Comparison of ENCODE assay signal across 9 cellular contexts in genomic region chr9:35538361-35539234, GRCh38. TPM values are rescaled to one million over a fixed set of nuclear protein-coding genes. Genes with fewer than 3 reads are reported as not detected.
DNase-seq lines count a peak whose midpoint lies in the region; ATAC-seq and TF ChIP-seq lines count a peak whose summit lies in the region.
"Had no signal": no experiment of that assay in that cellular context is flagged by ENCODE, and none has a peak within 500 bp of the region (broad histone marks: within the 10 kb centered on the region; RNA-seq: fewer than 3 reads in every experiment).

No MANE protein-coding gene starts in this region.

- H2BK5ac ChIP-seq in IMR-90 (ENCODE audit: low read depth, low read length, poor library complexity, severe bottlenecking): peak overlapping the region; percentile 94

- H2BK20ac ChIP-seq in IMR-90 (ENCODE audit: low read depth, low read length): peak overlapping the region; percentile 85

- peak overlapping the region; percentile 97 for H2BK120ac ChIP-seq in IMR-90 (ENCODE audit: low read depth, low read length)

- peak overlapping the region; percentile 89 for H3K4me2 ChIP-seq in IMR-90 (ENCODE audit: low read depth, low read length)

- in situ Hi-C loops in IMR-90 (cut with MboI; ENCODE audit: low sequenced_read_pairs): no loop called here

- H3K36me3 ChIP-seq in IMR-90 (ENCODE audit: control insufficient read depth, insufficient read depth, low read length) (peaks cover 2% of the 10 kb centered on the region; the same call in 1 of the 2 replicates), colonic mucosa (no peaks in the 10 kb centered on the region), spleen (no peaks in the 10 kb centered on the region)

- H4K20me1 ChIP-seq in IMR-90 (ENCODE audit: insufficient read depth, low read length): peaks cover 12% of the 10 kb centered on the region; the same call in 1 of the 2 replicates

- H3K18ac ChIP-seq in IMR-90 (ENCODE audit: low read depth, low read length): peak overlapping the region; percentile 96

- H3K36me3 Mint-ChIP-seq in activated naive CD8-positive, alpha-beta T cell treated with anti-CD3 and anti-CD28 coated beads for 36 hours: no peaks in the 10 kb centered on the region
- no peaks in the 10 kb centered on the region for H3K36me3 Mint-ChIP-seq in Calu3 (ENCODE audit: insufficient read depth, unreplicated experiment)
- H3K36me3 Mint-ChIP-seq: activated naive CD8-positive, alpha-beta T cell had no signal

- POLR2A ChIA-PET in IMR-90 (lab: Charles Lee; ENCODE audit: unreplicated experiment): interaction anchor here (1.3 to 2.1 kb wide), 4 partner anchors 15 to 49 kb away, joined by 3 to 13 read pairs (median 6); partner anchors contain the start of gene RUSC2

- peaks cover 25% of the 10 kb centered on the region for H3K4me1 ChIP-seq in IMR-90 (ENCODE audit: control insufficient read depth, insufficient read depth, low read length)
- H3K4me1 ChIP-seq in colonic mucosa: no peaks in the 10 kb centered on the region
- H3K4me1 ChIP-seq in spleen: peaks cover 3 to 54% (median 17%) of the 10 kb centered on the region in 6 donors

- intact Hi-C loops in IMR-90 (cut with micrococcal nuclease): loop anchor here (1.0 to 10.0 kb wide), 2 partner anchors 49 to 184 kb away; no protein-coding TSS in a partner anchor
- intact Hi-C loops in colonic mucosa (cut with DNase I): no loop called here
- intact Hi-C loops in spleen (cut with DNase I; ENCODE audit: low total_unique reads): no loop called here
- intact Hi-C loops in Calu3 (cut with micrococcal nuclease; ENCODE audit: unreplicated experiment): no loop called here

- peaks cover 25 to 71% of the 10 kb centered on the region in 2 experiments for H3K79me1 ChIP-seq in IMR-90 (ENCODE audit: low read depth in 1 of 2, low read length in 2 of 2)

- DNase-seq in IMR-90: peak; percentile 82
- peak; percentile 40 for DNase-seq in colonic mucosa
- peak; percentile 71 for DNase-seq in kidney glomerular epithelial cell (lab: John Stamatoyannopoulos, UW)
- peak; percentile 82 for DNase-seq in spleen
- DNase-seq in activated naive CD8-positive, alpha-beta T cell treated with anti-CD3 and anti-CD28 coated beads for 36 hours: no peak
- DNase-seq in GDM1 (lab: John Stamatoyannopoulos, UW): no peak
- no peak for DNase-seq in Calu3

- H4K91ac ChIP-seq in IMR-90 (ENCODE audit: insufficient read depth, low read depth, low read length): peak overlapping the region; percentile 99

- peak overlapping the region; percentile 95 for H3K27ac ChIP-seq in IMR-90 (ENCODE audit: insufficient read depth, low read length)
- H3K27ac ChIP-seq in colonic mucosa: peak overlapping the region; percentile 74
- H3K27ac ChIP-seq in spleen: peak overlapping the region; percentile 44 to 88 (median 82)

- peak overlapping the region; percentile 94 for H4K5ac ChIP-seq in IMR-90 (ENCODE audit: low read depth, low read length)

- H2AK5ac ChIP-seq in IMR-90 (ENCODE audit: low read depth, low read length): peak overlapping the region; percentile 95

- H3K9me3 ChIP-seq in IMR-90 (ENCODE audit: control insufficient read depth, insufficient read depth, low read length) (no peaks in the 10 kb centered on the region), colonic mucosa (no peaks in the 10 kb centered on the region), spleen (no peaks in the 10 kb centered on the region)

- peaks cover 14% of the 10 kb centered on the region for H3K27me3 Mint-ChIP-seq in activated naive CD8-positive, alpha-beta T cell treated with anti-CD3 and anti-CD28 coated beads for 36 hours
- H3K27me3 Mint-ChIP-seq in Calu3 (ENCODE audit: unreplicated experiment): no peaks in the 10 kb centered on the region

- no peaks in the 10 kb centered on the region for H3K4me1 Mint-ChIP-seq in activated naive CD8-positive, alpha-beta T cell treated with anti-CD3 and anti-CD28 coated beads for 36 hours
- peaks cover 3% of the 10 kb centered on the region for H3K4me1 Mint-ChIP-seq in Calu3 (ENCODE audit: low read depth, unreplicated experiment)

- H3K27me3 ChIP-seq in IMR-90 (ENCODE audit: control insufficient read depth, insufficient read depth, low read length) (no peaks in the 10 kb centered on the region), colonic mucosa (no peaks in the 10 kb centered on the region), spleen (replicated peaks in 1 of 7) (no peaks in the 10 kb centered on the region)

- no peak for TF ChIP-seq CTCF in IMR-90 (conservative IDR thresholded peaks at IDR 0.05; ENCODE audit: low read depth, low read length)
- TF ChIP-seq CTCF in colonic mucosa (IDR thresholded peaks at IDR 0.05): no peak
- no peak for TF ChIP-seq CTCF in spleen (IDR thresholded peaks at IDR 0.05 in 8 of 11, conservative IDR thresholded peaks at IDR 0.05 in 3 of 11)
- no peak for TF ChIP-seq CTCF in Calu3 (IDR thresholded peaks at IDR 0.05; ENCODE audit: unreplicated experiment)

- BruUV-seq in IMR-90 (replicated peaks; lab: Mats Ljungman, UMichigan) (no TSS peak), Calu3 (replicated peaks; lab: Mats Ljungman, UMichigan) (no TSS peak)

- H3K9me1 ChIP-seq in IMR-90 (ENCODE audit: insufficient read depth, low read length): peaks cover 26% of the 10 kb centered on the region

- H3K4me3 ChIP-seq in IMR-90 (ENCODE audit: insufficient read depth, low read depth, low read length) (peak overlapping the region; percentile 60), colonic mucosa (peak overlapping the region; percentile 17), spleen (peak overlapping the region; percentile 15 to 59 (median 24))

- peak overlapping the region; percentile 99 for H3K23ac ChIP-seq in IMR-90 (ENCODE audit: low read depth, low read length)

- peak overlapping the region; percentile 99 for H3K14ac ChIP-seq in IMR-90 (replicated peaks; ENCODE audit: low read depth, low read length)

- H4K8ac ChIP-seq in IMR-90 (ENCODE audit: low read depth in 2 of 2, low read length in 2 of 2): peak overlapping the region; percentile 77 to 98

- ATAC-seq in IMR-90 (ENCODE audit: low read depth) (peak; percentile 94), GM21381 (IDR thresholded peaks at IDR 0.05; ENCODE audit: unreplicated experiment) (no peak)

- H3K56ac ChIP-seq in IMR-90 (ENCODE audit: extremely low read depth, insufficient read depth, low read length): peak overlapping the region; percentile 91

- H2AFZ ChIP-seq in IMR-90 (replicated peaks; ENCODE audit: low read length, poor library complexity): peak overlapping the region; percentile 87

- dilution Hi-C loops in IMR-90 (cut with HindIII; ENCODE audit: low sequenced_read_pairs, unreplicated experiment): no loop called here

- H3K9ac ChIP-seq in IMR-90 (ENCODE audit: low read depth, low read length) (peak overlapping the region; percentile 79), colonic mucosa (ENCODE audit: low read depth in 2 of 2, low read length in 2 of 2) (peak overlapping the region; percentile 22 to 70)

- no peak overlapping the region for H3K4me3 Mint-ChIP-seq in activated naive CD8-positive, alpha-beta T cell treated with anti-CD3 and anti-CD28 coated beads for 36 hours
- H3K4me3 Mint-ChIP-seq in Calu3 (ENCODE audit: low read depth, unreplicated experiment): no peak overlapping the region
- H3K4me3 Mint-ChIP-seq: activated naive CD8-positive, alpha-beta T cell had no signal

- TF ChIP-seq POLR2A in IMR-90 (IDR thresholded peaks at IDR 0.05; ENCODE audit: low read depth, low read length) (no peak), spleen (IDR thresholded peaks at IDR 0.05) (no peak)

- peak overlapping the region; percentile 99 for H3K4ac ChIP-seq in IMR-90 (ENCODE audit: low read depth, low read length)

- 8% methylated on average over 11 of the region's 18 CpGs; no CpG with 5 or more reads in 1 of the 2 experiments for WGBS in IMR-90 (ENCODE audit: extremely low coverage in 2 of 2, insufficient read length in 1 of 2), 2 experiments
- WGBS in spleen, 5 donors: 27 to 54% (median 37%) methylated on average over 18 of the region's 18 CpGs

- CTCF ChIA-PET in IMR-90 (lab: Yijun Ruan, JAX): interaction anchor here (0.6 to 2.6 kb wide), 8 partner anchors 13 to 58 kb away, joined by 3 to 8 read pairs (median 3); partner anchors contain the start of gene RUSC2
- CTCF ChIA-PET in Calu3 (lab: Charles Lee): interaction anchor here (0.7 to 1.2 kb wide), 2 partner anchors 13 to 20 kb away, joined by 3 to 8 read pairs; no protein-coding TSS in a partner anchor

- peak overlapping the region; percentile 90 for H2AK9ac ChIP-seq in IMR-90 (replicated peaks; ENCODE audit: low read depth, low read length, poor library complexity)

- H3K9me3 Mint-ChIP-seq in activated naive CD8-positive, alpha-beta T cell treated with anti-CD3 and anti-CD28 coated beads for 36 hours: no peaks in the 10 kb centered on the region
- H3K9me3 Mint-ChIP-seq in Calu3 (ENCODE audit: low read depth, unreplicated experiment): peaks cover 2% of the 10 kb centered on the region

- H2BK15ac ChIP-seq in IMR-90 (ENCODE audit: low read depth, low read length): peak overlapping the region; percentile 89; the same call in 2 of the 3 replicates

- no peak overlapping the region for H3K27ac Mint-ChIP-seq in activated naive CD8-positive, alpha-beta T cell treated with anti-CD3 and anti-CD28 coated beads for 36 hours
- no peak overlapping the region for H3K27ac Mint-ChIP-seq in Calu3 (ENCODE audit: unreplicated experiment)
- H3K27ac Mint-ChIP-seq: activated naive CD8-positive, alpha-beta T cell had no signal

- TF ChIP-seq RAD21 in IMR-90 (IDR thresholded peaks at IDR 0.05; ENCODE audit: low read length): peak; percentile 19; the same call in 1 of the 2 replicates

TF ChIP-seq in IMR-90, 13 proteins besides CTCF, POLR2A, EP300 and RAD21 (continues in another document):
- 0 out of 2 replicates have a peak, but pooled peaks have one; percentile 22 for TF ChIP-seq MXI1 (IDR thresholded peaks at IDR 0.05; ENCODE audit: borderline replicate concordance, low read depth, low read length)
- no peak for TF ChIP-seq RCOR1 (IDR thresholded peaks at IDR 0.05; ENCODE audit: insufficient replicate concordance, low read length)
- no peak for TF ChIP-seq MAFK (IDR thresholded peaks at IDR 0.05; ENCODE audit: low read depth, low read length)
- TF ChIP-seq FOS (IDR thresholded peaks at IDR 0.05; ENCODE audit: low read depth, low read length): no peak
- TF ChIP-seq RFX5 (IDR thresholded peaks at IDR 0.05; ENCODE audit: low read depth, low read length): no peak
- no peak for TF ChIP-seq NFE2L2 (IDR thresholded peaks at IDR 0.05; ENCODE audit: low read depth, low read length)

RNA-seq across cellular contexts. Expression of gene RUSC2, which starts 48.7 kb away (rescaled TPM):
- 17.4 and 18.3 TPM in 2 replicates for total RNA-seq in IMR-90 (2012; rRNA removed)
- polyA plus RNA-seq in IMR-90 (2012; rRNA removed): 35.4 and 42.8 TPM in 2 replicates
- polyA plus RNA-seq in IMR-90 (2012; cell fraction: cytosol; rRNA removed): 16.0 and 32.6 TPM in 2 replicates
- 90.1 and 162 TPM in 2 replicates for polyA plus RNA-seq in IMR-90 (2012; cell fraction: nucleus; rRNA removed; ENCODE audit: low replicate concordance)
- 1 to 10 TPM; 4.7 to 8.6 TPM for total RNA-seq in colonic mucosa
- total RNA-seq in spleen: 10 to 100 TPM; 11.5 to 41.9 (median 15.0) TPM
- polyA plus RNA-seq in spleen: 10 to 100 TPM in 1 of 3 donors, 1 to 10 TPM in 2; 2.5 to 12.1 (median 5.3) TPM
- total RNA-seq in activated naive CD8-positive, alpha-beta T cell treated with anti-CD3 and anti-CD28 coated beads for 36 hours: 1 to 10 TPM; 2.2 to 2.4 TPM
- 8.6 and 10.5 TPM in 2 replicates for total RNA-seq in Calu3 (2022)

Comparison
In these comparisons a context has a peak if more than half of its experiments do, and no peak if none do; other contexts are left out.
1. DNase-seq: peak in IMR-90 (single experiment), colonic mucosa (single experiment), kidney glomerular epithelial cell (single experiment) and spleen (single experiment); none in activated naive CD8-positive, alpha-beta T cell treated with anti-CD3 and anti-CD28 coated beads for 36 hours (single experiment), GDM1 (single experiment) and Calu3 (single experiment).
2. Peak in every context shown above with its lines, with median percentiles within 50 percentile points of each other: H3K27ac ChIP-seq and H3K4me3 ChIP-seq.